Comparison of ENCODE assay signal across 23 cellular contexts in the genomic region with DNA sequence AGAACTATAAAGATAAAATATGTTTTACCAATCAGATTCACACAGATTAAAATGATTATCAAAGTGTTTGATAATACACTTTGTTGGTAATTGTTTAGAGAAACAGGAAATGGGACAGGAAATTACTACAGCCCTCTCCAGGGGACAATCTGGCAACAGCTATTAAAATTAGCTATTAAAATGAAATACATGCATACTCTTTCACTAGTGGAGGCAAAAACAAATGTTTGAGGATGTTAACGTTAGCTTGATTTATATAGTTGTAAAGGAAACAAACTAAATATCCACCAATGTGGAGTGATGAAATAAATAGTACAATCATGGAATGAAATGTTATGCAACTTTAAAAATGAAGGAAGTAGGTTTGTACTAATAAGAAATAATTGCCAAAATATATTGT. TPM values are rescaled to one million over a fixed set of nuclear protein-coding genes. Genes with fewer than 3 reads are reported as not detected.
DNase-seq lines count a peak whose midpoint lies in the region; ATAC-seq, FAIRE-seq and TF ChIP-seq lines count a peak whose summit lies in the region.
"Had no signal": no experiment of that assay in that cellular context is flagged by ENCODE, and none has a peak within 500 bp of the region (broad histone marks: within the 10 kb centered on the region; RNA-seq: fewer than 3 reads in every experiment).

No MANE protein-coding gene starts in this region.

- H3K36me3 ChIP-seq in BLaER1 (no peaks in the 10 kb centered on the region), IMR-90 (ENCODE audit: control insufficient read depth, insufficient read depth, low read length) (no peaks in the 10 kb centered on the region), kidney (ENCODE audit: control insufficient read depth in 1 of 2, insufficient read depth in 2 of 2, low read length in 2 of 2) (no peaks in the 10 kb centered on the region), Caco-2 (ENCODE audit: control insufficient read depth, insufficient read depth, low read length) (no peaks in the 10 kb centered on the region), esophagus squamous epithelium (no peaks in the 10 kb centered on the region)

- no peak overlapping the region for H3K18ac ChIP-seq in IMR-90 (ENCODE audit: low read depth, low read length)

- H3K79me1 ChIP-seq in IMR-90 (ENCODE audit: low read depth in 1 of 2, low read length in 2 of 2), result no peaks in the 10 kb centered on the region

- ATAC-seq in IMR-90 (ENCODE audit: low read depth) (no peak), GM21786 (IDR thresholded peaks at IDR 0.05; ENCODE audit: unreplicated experiment) (no peak)
- ATAC-seq: HepG2, K562, SK-N-SH treated with all-trans-retinoic acid at 6 μM for 48 hours had no signal

- H3K9ac ChIP-seq in BLaER1 (no peak overlapping the region), IMR-90 (ENCODE audit: low read depth, low read length) (no peak overlapping the region), kidney (ENCODE audit: low read length in 2 of 2) (no peak overlapping the region)

- H4K20me1 ChIP-seq in BLaER1 (no peaks in the 10 kb centered on the region), IMR-90 (ENCODE audit: insufficient read depth, low read length) (no peaks in the 10 kb centered on the region)

- no peak overlapping the region for H3K4me3 ChIP-seq in BLaER1
- no peak overlapping the region for H3K4me3 ChIP-seq in IMR-90 (ENCODE audit: insufficient read depth, low read depth, low read length)
- no peak overlapping the region for H3K4me3 ChIP-seq in kidney (ENCODE audit: low read length in 2 of 2)
- H3K4me3 ChIP-seq in Caco-2 (ENCODE audit: low read depth, low read length), result no peak overlapping the region
- H3K4me3 ChIP-seq in esophagus squamous epithelium, result no peak overlapping the region
- H3K4me3 ChIP-seq: K562 had no signal

- no peak overlapping the region for H2BK5ac ChIP-seq in IMR-90 (ENCODE audit: low read depth, low read length, poor library complexity, severe bottlenecking)

- no peak overlapping the region for H2BK15ac ChIP-seq in IMR-90 (ENCODE audit: low read depth, low read length)

- peaks cover 18% of the 10 kb centered on the region for H3K9me3 Mint-ChIP-seq in Caco-2 (ENCODE audit: unreplicated experiment)

- POLR2A ChIA-PET in IMR-90 (lab: Charles Lee; ENCODE audit: unreplicated experiment), result no interaction called here
- POLR2A ChIA-PET in Caco-2 (lab: Charles Lee), result no interaction called here

- H4K5ac ChIP-seq in IMR-90 (ENCODE audit: low read depth, low read length), result no peak overlapping the region

- no CpG with 5 or more reads among the region's 1 CpG for WGBS in IMR-90 (ENCODE audit: extremely low coverage in 2 of 2, insufficient read length in 1 of 2), 2 experiments
- WGBS in esophagus squamous epithelium, 2 donors, result 28 to 46% methylated on average over 1 of the region's 1 CpG

- H2BK20ac ChIP-seq in IMR-90 (ENCODE audit: low read depth, low read length), result no peak overlapping the region

- no peaks in the 10 kb centered on the region for H3K27me3 Mint-ChIP-seq in Caco-2 (ENCODE audit: insufficient read depth, unreplicated experiment)

- H3K36me3 Mint-ChIP-seq in Caco-2 (ENCODE audit: insufficient read depth, unreplicated experiment), result no peaks in the 10 kb centered on the region

- H3K23ac ChIP-seq in IMR-90 (ENCODE audit: low read depth, low read length), result no peak overlapping the region

- H3K4ac ChIP-seq in IMR-90 (ENCODE audit: low read depth, low read length), result no peak overlapping the region

- no peak overlapping the region for H2AK5ac ChIP-seq in IMR-90 (ENCODE audit: low read depth, low read length)

- peaks cover 11% of the 10 kb centered on the region for H3K4me1 ChIP-seq in BLaER1
- H3K4me1 ChIP-seq in IMR-90 (ENCODE audit: control insufficient read depth, insufficient read depth, low read length), result peaks cover 3% of the 10 kb centered on the region; the same call in 1 of the 2 replicates
- peaks cover 0 to 6% of the 10 kb centered on the region in 2 donors for H3K4me1 ChIP-seq in kidney (ENCODE audit: control insufficient read depth in 1 of 2, insufficient read depth in 1 of 2, low read depth in 1 of 2, low read length in 2 of 2)
- H3K4me1 ChIP-seq in Caco-2, result peaks cover 17% of the 10 kb centered on the region; the same call in 1 of the 2 replicates
- H3K4me1 ChIP-seq in esophagus squamous epithelium, result no peaks in the 10 kb centered on the region

- no peak overlapping the region for H3K14ac ChIP-seq in IMR-90 (replicated peaks; ENCODE audit: low read depth, low read length)

- H3K4me2 ChIP-seq in BLaER1 (peak overlapping the region; percentile 32), IMR-90 (ENCODE audit: low read depth, low read length) (no peak overlapping the region)

- CTCF ChIA-PET in IMR-90 (lab: Yijun Ruan, JAX) (no interaction called here), Caco-2 (lab: Charles Lee) (no interaction called here)

- FAIRE-seq in endometrium (lab: Jason Lieb, UNC) (peak; percentile 94), kidney (lab: Jason Lieb, UNC) (peak; percentile 78)
- FAIRE-seq: A204.1, GM12891, HepG2, K562 had no signal

- H3K9me3 ChIP-seq in BLaER1 (peaks cover under 1% of the 10 kb centered on the region; the same call in 1 of the 2 replicates), IMR-90 (ENCODE audit: control insufficient read depth, insufficient read depth, low read length) (no peaks in the 10 kb centered on the region), kidney (ENCODE audit: control insufficient read depth in 1 of 2, low read length in 2 of 2) (no peaks in the 10 kb centered on the region), Caco-2 (no peaks in the 10 kb centered on the region), esophagus squamous epithelium (no peaks in the 10 kb centered on the region)

- H3K27ac ChIP-seq in BLaER1 (no peak overlapping the region), IMR-90 (ENCODE audit: insufficient read depth, low read length) (no peak overlapping the region), kidney (ENCODE audit: low read depth in 2 of 2, low read length in 2 of 2) (no peak overlapping the region), esophagus squamous epithelium (no peak overlapping the region)

- H2AFZ ChIP-seq in IMR-90 (replicated peaks; ENCODE audit: low read length, poor library complexity), result no peak overlapping the region

- in situ Hi-C loops in IMR-90 (cut with MboI; ENCODE audit: low sequenced_read_pairs), result no loop called here

- TF ChIP-seq POLR2A in IMR-90 (IDR thresholded peaks at IDR 0.05; ENCODE audit: low read depth, low read length) (no peak), esophagus squamous epithelium (IDR thresholded peaks at IDR 0.05) (no peak)

- no peak overlapping the region for H3K4me3 Mint-ChIP-seq in Caco-2 (ENCODE audit: unreplicated experiment)

- no peaks in the 10 kb centered on the region; the same call in none of the 2 replicates for H3K9me1 ChIP-seq in IMR-90 (ENCODE audit: insufficient read depth, low read length)

- dilution Hi-C loops in IMR-90 (cut with HindIII; ENCODE audit: low sequenced_read_pairs, unreplicated experiment), result no loop called here

- no peak overlapping the region for H2BK120ac ChIP-seq in IMR-90 (ENCODE audit: low read depth, low read length)

- no peak overlapping the region for H3K56ac ChIP-seq in IMR-90 (ENCODE audit: extremely low read depth, insufficient read depth, low read length)

- no peak for TF ChIP-seq RAD21 in IMR-90 (IDR thresholded peaks at IDR 0.05; ENCODE audit: low read length)

- intact Hi-C loops in IMR-90 (cut with micrococcal nuclease), result no loop called here
- intact Hi-C loops in kidney (cut with DNase I), result no loop called here
- intact Hi-C loops in Caco-2 (cut with micrococcal nuclease; ENCODE audit: unreplicated experiment), result no loop called here
- intact Hi-C loops in esophagus squamous epithelium (cut with DNase I), result no loop called here

- no peak overlapping the region for H4K8ac ChIP-seq in IMR-90 (ENCODE audit: low read depth in 2 of 2, low read length in 2 of 2)

- no peak for DNase-seq in IMR-90
- DNase-seq in kidney, result no peak
- DNase-seq in Caco-2, result no peak
- no peak for DNase-seq in NCI-H526 treated with DMSO at 0.1 percent for 48 hours (lab: John Stamatoyannopoulos, UW)
- DNase-seq in esophagus squamous epithelium (lab: John Stamatoyannopoulos, UW), result no peak
- DNase-seq: DMS153, DND-41, Kasumi-1, MV-4-11, NCI-H1105, NCI-H1436 treated with DMSO at 0.1 percent for 48 hours, NCI-H187 treated with DMSO at 0.1 percent for 48 hours, NCI-H2171 treated with DMSO at 0.1 percent for 48 hours, NCI-H524, NCI-H774 had no signal

- H3K27me3 ChIP-seq in BLaER1 (no peaks in the 10 kb centered on the region), IMR-90 (ENCODE audit: control insufficient read depth, insufficient read depth, low read length) (no peaks in the 10 kb centered on the region), Caco-2 (replicated peaks; ENCODE audit: control insufficient read depth, insufficient read depth, low read length) (no peaks in the 10 kb centered on the region), esophagus squamous epithelium (no peaks in the 10 kb centered on the region)

- BruUV-seq in IMR-90 (replicated peaks; lab: Mats Ljungman, UMichigan) (no TSS peak), Caco-2 (replicated peaks; lab: Mats Ljungman, UMichigan) (no TSS peak)

- no peak overlapping the region for H4K91ac ChIP-seq in IMR-90 (ENCODE audit: insufficient read depth, low read depth, low read length)

- TF ChIP-seq CTCF in IMR-90 (conservative IDR thresholded peaks at IDR 0.05; ENCODE audit: low read depth, low read length), result no peak
- no peak for TF ChIP-seq CTCF in kidney (IDR thresholded peaks at IDR 0.05; ENCODE audit: borderline replicate concordance, extremely low read depth, insufficient read depth)
- no peak for TF ChIP-seq CTCF in Caco-2 (IDR thresholded peaks at IDR 0.05; ENCODE audit: insufficient read depth in 1 of 2, low read depth in 1 of 2, low read length in 1 of 2, severe bottlenecking in 1 of 2, unreplicated experiment in 1 of 2)
- no peak for TF ChIP-seq CTCF in esophagus squamous epithelium (IDR thresholded peaks at IDR 0.05)

- H3K4me1 Mint-ChIP-seq in Caco-2 (ENCODE audit: low read depth, unreplicated experiment), result peaks cover 16% of the 10 kb centered on the region

- H2AK9ac ChIP-seq in IMR-90 (replicated peaks; ENCODE audit: low read depth, low read length, poor library complexity), result no peak overlapping the region

- no peak overlapping the region for H3K27ac Mint-ChIP-seq in Caco-2 (ENCODE audit: unreplicated experiment)

TF ChIP-seq in IMR-90, 13 proteins besides CTCF, POLR2A, EP300 and RAD21 (continues in another document):
- no peak for TF ChIP-seq MAZ (IDR thresholded peaks at IDR 0.05; ENCODE audit: borderline replicate concordance, low read depth, low read length)
- no peak for TF ChIP-seq SMC3 (IDR thresholded peaks at IDR 0.05; ENCODE audit: low read depth, low read length)

RNA-seq across cellular contexts. Expression of gene TARS1, which starts 53.7 kb away (rescaled TPM):
- total RNA-seq in IMR-90 (2012; rRNA removed) (175 and 219 TPM in 2 replicates), kidney (99.5 TPM), Caco-2 (2022) (278 and 288 TPM in 2 replicates), esophagus squamous epithelium (100 to 1,000 TPM in 2 of 4 donors, 10 to 100 TPM in 2; 66.6 to 192 (median 98.4) TPM)
- polyA plus RNA-seq in IMR-90 (2012; rRNA removed) (68.4 and 90.8 TPM in 2 replicates), kidney (ENCODE audit: insufficient read depth, low read depth, low replicate concordance) (66.0 TPM)
- 16.3 and 29.2 TPM in 2 replicates for polyA plus RNA-seq in IMR-90 (2012; cell fraction: cytosol; rRNA removed)
- 8.5 and 62.4 TPM in 2 replicates for polyA plus RNA-seq in IMR-90 (2012; cell fraction: nucleus; rRNA removed; ENCODE audit: low replicate concordance)
